In the genomic region with DNA sequence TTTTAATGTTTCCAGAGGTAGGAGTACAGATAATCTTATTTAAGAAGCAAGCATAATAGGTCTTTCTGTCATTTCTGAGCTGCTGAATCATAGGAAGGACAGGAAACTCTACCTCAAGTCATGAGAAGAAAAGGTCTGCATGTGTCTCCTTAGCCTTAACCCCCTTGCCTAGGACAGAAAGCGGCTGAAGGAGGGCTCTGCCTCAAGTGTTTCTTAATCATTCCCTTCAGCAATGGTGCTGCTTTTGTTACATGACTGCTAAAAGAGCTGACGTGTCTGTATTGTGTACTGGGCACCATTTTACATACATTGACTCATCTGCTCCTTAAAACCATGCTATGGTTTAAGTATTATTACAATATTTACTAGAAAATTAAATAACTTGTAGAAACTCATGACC, we compare ENCODE assay signal across 19 cellular contexts.
A peak's percentile ranks its signal among the peaks of the same experiment; 100 is the strongest.
DNase-seq lines count a peak whose midpoint lies in the region; ATAC-seq and TF ChIP-seq lines count a peak whose summit lies in the region.
"Had no signal": no experiment of that assay in that cellular context is flagged by ENCODE, and none has a peak within 500 bp of the region (broad histone marks: within the 10 kb centered on the region; RNA-seq: fewer than 3 reads in every experiment).

No MANE protein-coding gene starts in this region.

- no peaks in the 10 kb centered on the region for H3K9me3 ChIP-seq in right atrium auricular region
- H3K9me3 ChIP-seq in left ventricle myocardium inferior (replicated peaks), result no peaks in the 10 kb centered on the region
- H3K9me3 ChIP-seq in esophagus muscularis mucosa, result no peaks in the 10 kb centered on the region
- no peaks in the 10 kb centered on the region for H3K9me3 ChIP-seq in neuronal stem cell (replicated peaks in 1 of 2; ENCODE audit: control insufficient read depth in 2 of 2, insufficient read depth in 1 of 2, low read depth in 1 of 2, low read length in 2 of 2)
- H3K9me3 ChIP-seq: BE2C, MG63, SJSA1 had no signal

- H4K8ac ChIP-seq in neuronal stem cell (ENCODE audit: low read depth, low read length), result no peak overlapping the region

- TF ChIP-seq EP300 in esophagus muscularis mucosa (IDR thresholded peaks at IDR 0.05), result no peak

- no peak for TF ChIP-seq CTCF in right atrium auricular region (IDR thresholded peaks at IDR 0.05)
- no peak for TF ChIP-seq CTCF in left ventricle myocardium inferior (IDR thresholded peaks at IDR 0.05; ENCODE audit: borderline replicate concordance)
- TF ChIP-seq CTCF in astrocyte of the spinal cord (IDR thresholded peaks at IDR 0.05; ENCODE audit: low read depth, low read length), result no peak
- TF ChIP-seq CTCF in esophagus muscularis mucosa (IDR thresholded peaks at IDR 0.05), result no peak

- no peak overlapping the region for H2BK12ac ChIP-seq in neuronal stem cell (ENCODE audit: low read length)

- peak; percentile 1 for DNase-seq in right atrium auricular region (ENCODE audit: low spot score)
- no peak for DNase-seq in left ventricle myocardium inferior
- peak; percentile 9 for DNase-seq in astrocyte of the spinal cord (ENCODE audit: low read depth, low spot score)
- DNase-seq in esophagus muscularis mucosa (ENCODE audit: extremely low spot score), result peak; percentile 45
- DNase-seq in neuronal stem cell (ENCODE audit: low spot score), result no peak
- DNase-seq in COR-L47 (lab: John Stamatoyannopoulos, UW), result no peak
- DNase-seq: 8988T, BE2C, GDM1, IMR-90, KG1, MG63, NCI-H2029, NCI-H446 treated with DMSO at 0.1 percent for 48 hours, RPMI8226 had no signal

- in situ Hi-C loops in astrocyte of the spinal cord (cut with HindIII; ENCODE audit: low sequenced_read_pairs), result no loop called here

- peak overlapping the region; percentile 30 for H2AFZ ChIP-seq in neuronal stem cell (ENCODE audit: low read length)

- no peak overlapping the region for H2BK120ac ChIP-seq in neuronal stem cell (ENCODE audit: low read depth, low read length)

- H3K27me3 ChIP-seq in right atrium auricular region (no peaks in the 10 kb centered on the region), left ventricle myocardium inferior (ENCODE audit: low read depth) (no peaks in the 10 kb centered on the region), esophagus muscularis mucosa (no peaks in the 10 kb centered on the region), neuronal stem cell (ENCODE audit: control insufficient read depth in 3 of 3, insufficient read depth in 3 of 3, low read depth in 1 of 3, low read length in 3 of 3) (no peaks in the 10 kb centered on the region)
- H3K27me3 ChIP-seq: BE2C, MG63, SJSA1 had no signal

- ATAC-seq in HG02884 (IDR thresholded peaks at IDR 0.05; ENCODE audit: unreplicated experiment) (no peak), HG02571 (IDR thresholded peaks at IDR 0.05; ENCODE audit: unreplicated experiment) (no peak)
- ATAC-seq: GM12878 had no signal

- H2BK5ac ChIP-seq in neuronal stem cell (ENCODE audit: low read length), result no peak overlapping the region

- H3K23ac ChIP-seq in neuronal stem cell (ENCODE audit: low read depth, low read length, poor library complexity), result no peak overlapping the region

- H3K36me3 ChIP-seq in right atrium auricular region (no peaks in the 10 kb centered on the region), left ventricle myocardium inferior (no peaks in the 10 kb centered on the region), esophagus muscularis mucosa (no peaks in the 10 kb centered on the region), neuronal stem cell (replicated peaks in 1 of 2; ENCODE audit: control insufficient read depth in 2 of 2, insufficient read depth in 2 of 2, low read length in 2 of 2) (no peaks in the 10 kb centered on the region)
- H3K36me3 ChIP-seq: BE2C, MG63, SJSA1 had no signal

- no peak overlapping the region for H3K27ac ChIP-seq in right atrium auricular region
- no peak overlapping the region for H3K27ac ChIP-seq in left ventricle myocardium inferior (replicated peaks)
- no peak overlapping the region for H3K27ac ChIP-seq in esophagus muscularis mucosa (replicated peaks in 1 of 4)
- no peak overlapping the region for H3K27ac ChIP-seq in neuronal stem cell (replicated peaks; ENCODE audit: low read length)
- H3K27ac ChIP-seq: SJSA1 had no signal

- H3K14ac ChIP-seq in neuronal stem cell (ENCODE audit: low read length), result no peak overlapping the region

- no peaks in the 10 kb centered on the region for H3K79me1 ChIP-seq in neuronal stem cell (ENCODE audit: low read depth, low read length)

- intact Hi-C loops in left ventricle myocardium inferior (cut with micrococcal nuclease), result no loop called here
- intact Hi-C loops in esophagus muscularis mucosa (cut with DNase I), result no loop called here

- H2BK15ac ChIP-seq in neuronal stem cell (ENCODE audit: low read length), result no peak overlapping the region

- H3K9ac ChIP-seq in neuronal stem cell (ENCODE audit: low read depth, low read length, poor library complexity), result no peak overlapping the region

- H3K4ac ChIP-seq in neuronal stem cell (ENCODE audit: low read length), result no peak overlapping the region

- WGBS in esophagus muscularis mucosa, result 90% methylated on average over 2 of the region's 2 CpGs
- no CpG with 5 or more reads among the region's 2 CpGs for whole genome bisulfite sequencing in neuronal stem cell (ENCODE audit: extremely low coverage in 2 of 2, insufficient read length in 2 of 2, insufficient replicate concordance in 1 of 2), 2 donors

- no peak overlapping the region for H2AK5ac ChIP-seq in neuronal stem cell (ENCODE audit: low read depth, low read length)

- H3K4me3 ChIP-seq in right atrium auricular region (no peak overlapping the region), left ventricle myocardium inferior (no peak overlapping the region), astrocyte of the spinal cord (ENCODE audit: low read depth, low read length) (no peak overlapping the region), esophagus muscularis mucosa (no peak overlapping the region), neuronal stem cell (ENCODE audit: low read length in 2 of 2) (no peak overlapping the region)
- H3K4me3 ChIP-seq: GM12878, MG63, SJSA1 had no signal

- H3K18ac ChIP-seq in neuronal stem cell (ENCODE audit: low read length), result no peak overlapping the region

- H3K4me1 ChIP-seq in right atrium auricular region (no peaks in the 10 kb centered on the region), left ventricle myocardium inferior (peaks cover 5% of the 10 kb centered on the region), esophagus muscularis mucosa (no peaks in the 10 kb centered on the region), neuronal stem cell (ENCODE audit: control insufficient read depth in 2 of 2, insufficient read depth in 1 of 2, low read depth in 1 of 2, low read length in 2 of 2) (peaks cover 10 to 12% of the 10 kb centered on the region in 2 donors)

- H3K4me2 ChIP-seq in neuronal stem cell (ENCODE audit: insufficient read depth, low read length, poor library complexity, severe bottlenecking), result no peak overlapping the region

- no peak for TF ChIP-seq POLR2A in esophagus muscularis mucosa (IDR thresholded peaks at IDR 0.05; ENCODE audit: low read depth)

- H4K91ac ChIP-seq in neuronal stem cell (ENCODE audit: low read depth, low read length, poor library complexity), result no peak overlapping the region

Comparison
In these comparisons a context has a peak if more than half of its experiments do, and no peak if none do; other contexts are left out.
1. DNase-seq: peak in right atrium auricular region (single experiment), astrocyte of the spinal cord (single experiment) and esophagus muscularis mucosa (single experiment); none in left ventricle myocardium inferior (single experiment), neuronal stem cell (single experiment) and COR-L47 (single experiment).